Comparison of ENCODE assay signal across 8 cellular contexts in the genomic region with DNA sequence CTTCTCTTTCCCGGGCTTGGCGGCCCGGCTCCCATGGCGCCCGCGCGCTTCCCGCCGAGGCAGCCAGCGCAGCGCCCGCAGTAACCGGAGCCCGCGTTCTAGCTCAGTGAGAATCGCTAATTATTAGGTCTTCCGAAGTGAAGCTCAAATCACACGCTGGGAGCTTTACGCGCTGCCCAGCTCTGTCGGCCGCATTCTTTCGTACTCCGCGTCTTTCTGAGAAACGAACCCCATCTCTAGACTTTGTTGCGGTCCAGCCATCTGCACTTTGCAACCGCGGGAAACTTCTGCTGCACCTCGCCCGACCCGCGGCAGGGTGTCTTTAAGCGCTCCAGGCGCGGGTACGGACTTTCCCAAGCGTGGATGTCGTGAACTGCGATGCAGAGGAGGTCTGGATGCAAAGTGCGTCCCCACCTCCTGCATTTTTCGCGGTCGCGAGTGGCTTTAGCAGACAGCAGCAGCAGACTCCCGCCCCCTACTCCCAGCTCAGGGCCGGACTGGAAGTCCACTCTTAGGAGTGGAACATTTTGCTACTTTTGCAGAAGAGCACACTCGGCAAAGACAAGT. TPM values are rescaled to one million over a fixed set of nuclear protein-coding genes. Genes with fewer than 3 reads are reported as not detected.
DNase-seq lines count a peak whose midpoint lies in the region; ATAC-seq and TF ChIP-seq lines count a peak whose summit lies in the region.

No MANE protein-coding gene starts in this region.

- H3K27ac Mint-ChIP-seq in MCF 10A (ENCODE audit: low read depth, unreplicated experiment): no peak overlapping the region
- peak overlapping the region; percentile 49 for H3K27ac Mint-ChIP-seq in T-helper 17 cell

- POLR2A ChIA-PET in MCF 10A (lab: Yijun Ruan, JAX): no interaction called here

- H3K4me1 ChIP-seq in breast epithelium (peaks cover 15 to 31% of the 10 kb centered on the region in 2 donors), iPS-15b (ENCODE audit: control insufficient read depth, insufficient read depth, low read length) (peaks cover 21% of the 10 kb centered on the region), tibial artery (peaks cover 0 to 63% (median 61%) of the 10 kb centered on the region in 4 donors)

- H3K27me3 ChIP-seq in breast epithelium: peaks cover 27 to 100% of the 10 kb centered on the region in 2 donors
- H3K27me3 ChIP-seq in iPS-15b (ENCODE audit: control insufficient read depth, insufficient read depth, low read length): peaks cover 100% of the 10 kb centered on the region
- peaks cover 7 to 100% of the 10 kb centered on the region in 2 donors for H3K27me3 ChIP-seq in tibial artery

- ATAC-seq in T-helper 17 cell: peak; percentile 28

- DNase-seq in breast epithelium (ENCODE audit: low spot score in 2 of 2) (no peak), MCF 10A (ENCODE audit: unreplicated experiment) (no peak), T-helper 17 cell (no peak), tibial artery (no peak), iPS-NIHi11 (ENCODE audit: low spot score) (no peak), SIG-M5 (lab: John Stamatoyannopoulos, UW) (no peak), superior temporal gyrus (ENCODE audit: extremely low spot score) (no peak)

- H3K27ac ChIP-seq in breast epithelium (no peak overlapping the region), tibial artery (no peak overlapping the region)

- H3K9me3 Mint-ChIP-seq in MCF 10A (ENCODE audit: unreplicated experiment): no peaks in the 10 kb centered on the region

- peak overlapping the region in 2 of 3 donors; percentile 33 to 55 for H3K4me3 ChIP-seq in breast epithelium
- H3K4me3 ChIP-seq in iPS-15b (ENCODE audit: low read depth, low read length): peak overlapping the region; percentile 60
- H3K4me3 ChIP-seq in tibial artery: peak overlapping the region; percentile 5 to 44

- TF ChIP-seq POLR2A in breast epithelium (IDR thresholded peaks at IDR 0.05): no peak

- H3K36me3 Mint-ChIP-seq in MCF 10A (ENCODE audit: insufficient read depth, unreplicated experiment): no peaks in the 10 kb centered on the region
- H3K36me3 Mint-ChIP-seq in T-helper 17 cell (ENCODE audit: low read depth): peaks cover 2% of the 10 kb centered on the region

- TF ChIP-seq CTCF in breast epithelium (IDR thresholded peaks at IDR 0.05) (no peak), MCF 10A (IDR thresholded peaks at IDR 0.05; ENCODE audit: unreplicated experiment) (no peak), tibial artery (IDR thresholded peaks at IDR 0.05) (no peak)

- H3K4me1 Mint-ChIP-seq in MCF 10A (ENCODE audit: insufficient read depth, unreplicated experiment) (no peaks in the 10 kb centered on the region), T-helper 17 cell (peaks cover 19% of the 10 kb centered on the region)

- H3K9ac ChIP-seq in iPS-15b (ENCODE audit: low read depth, low read length): no peak overlapping the region

- H3K36me3 ChIP-seq in breast epithelium (no peaks in the 10 kb centered on the region), iPS-15b (ENCODE audit: control insufficient read depth, insufficient read depth, low read length) (no peaks in the 10 kb centered on the region), tibial artery (no peaks in the 10 kb centered on the region)

- BruUV-seq in MCF 10A (replicated peaks; lab: Mats Ljungman, UMichigan): no TSS peak

- no peaks in the 10 kb centered on the region for H3K9me3 ChIP-seq in breast epithelium
- peaks cover 8% of the 10 kb centered on the region for H3K9me3 ChIP-seq in T-helper 17 cell (ENCODE audit: control insufficient read depth, low read length, poor library complexity, severe bottlenecking)
- no peaks in the 10 kb centered on the region for H3K9me3 ChIP-seq in iPS-15b (ENCODE audit: control insufficient read depth, insufficient read depth, low read length)
- peaks cover 0 to 6% (median 0%) of the 10 kb centered on the region in 3 donors for H3K9me3 ChIP-seq in tibial artery

- H3K4me3 Mint-ChIP-seq in MCF 10A (ENCODE audit: unreplicated experiment) (no peak overlapping the region), T-helper 17 cell (peak overlapping the region; percentile 85)

- CTCF ChIA-PET in MCF 10A (lab: Yijun Ruan, JAX): no interaction called here

- intact Hi-C loops in breast epithelium (cut with DNase I; ENCODE audit: low total_unique reads): no loop called here
- intact Hi-C loops in MCF 10A (cut with micrococcal nuclease): no loop called here
- intact Hi-C loops in tibial artery (cut with DNase I; ENCODE audit: low total_unique reads): no loop called here

- H3K27me3 Mint-ChIP-seq in MCF 10A (ENCODE audit: insufficient read depth, unreplicated experiment) (peaks cover 13% of the 10 kb centered on the region), T-helper 17 cell (peaks cover 66% of the 10 kb centered on the region)

RNA-seq across cellular contexts. Expression of a gene that starts 6.0 kb away (rescaled TPM):
- total RNA-seq in breast epithelium (under 1 TPM in 1 of 3 donors, not detected in 2; 0.88 TPM), MCF 10A (2022) (not detected in 2 replicates), T-helper 17 cell (not detected)
